ENCODE assay signal across 29 cellular contexts in the genomic region with DNA sequence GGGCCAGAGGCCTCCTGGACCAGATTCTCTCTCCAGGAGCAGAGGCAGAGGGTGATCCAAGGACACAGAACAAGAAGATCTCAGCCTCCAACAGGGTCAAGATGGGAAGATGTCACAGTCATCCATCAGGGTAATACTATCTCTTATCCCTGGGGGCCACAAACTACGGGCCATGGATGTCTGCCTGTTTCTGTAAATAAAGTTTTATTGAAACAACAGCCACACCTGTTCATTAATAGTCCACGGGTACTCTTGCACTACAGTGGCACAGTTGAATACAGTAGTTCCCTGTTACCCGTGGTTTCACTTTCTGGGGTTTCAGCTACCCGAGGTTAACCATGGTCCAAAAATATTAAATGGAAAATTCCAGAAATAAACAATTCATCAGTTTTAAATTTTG.
A peak's percentile ranks its signal among the peaks of the same experiment; 100 is the strongest.
DNase-seq lines count a peak whose midpoint lies in the region; ATAC-seq and TF ChIP-seq lines count a peak whose summit lies in the region.
"Had no signal": no experiment of that assay in that cellular context is flagged by ENCODE, and none has a peak within 500 bp of the region (broad histone marks: within the 10 kb centered on the region; RNA-seq: fewer than 3 reads in every experiment).

No MANE protein-coding gene starts in this region.

- peaks cover 99% of the 10 kb centered on the region for H3K4me1 Mint-ChIP-seq in activated T-cell treated with anti-CD3 and anti-CD28 coated beads, Interleukin-2, amount 50 U/mL, for 4 hours (ENCODE audit: low read depth)
- H3K4me1 Mint-ChIP-seq in T-helper 17 cell, result peaks cover 92% of the 10 kb centered on the region
- peaks cover 100% of the 10 kb centered on the region for H3K4me1 Mint-ChIP-seq in activated naive CD8-positive, alpha-beta T cell treated with anti-CD3 and anti-CD28 coated beads for 36 hours
- peaks cover 89 to 99% of the 10 kb centered on the region in 2 donors for H3K4me1 Mint-ChIP-seq in natural killer cell

- H3K4me3 ChIP-seq in A673 (ENCODE audit: low read depth, low read length, poor library complexity, severe bottlenecking), result no peak overlapping the region
- no peak overlapping the region for H3K4me3 ChIP-seq in WERI-Rb-1 (ENCODE audit: low read depth, low read length)
- H3K4me3 ChIP-seq: HAP-1, lung, pancreas, Peyer's patch had no signal

- POLR2A ChIA-PET in A673 (lab: Charles Lee; ENCODE audit: low non-redundant PET), result no interaction called here

- H3K27ac Mint-ChIP-seq in T-helper 17 cell (peak overlapping the region; percentile 100), natural killer cell (peak overlapping the region; percentile 81 to 84)
- peak overlapping the region; percentile 96 for H3K27ac Mint-ChIP-seq in activated naive CD8-positive, alpha-beta T cell treated with anti-CD3 and anti-CD28 coated beads for 36 hours
- H3K27ac Mint-ChIP-seq: dendritic cell treated with granulocyte-macrophage colony-stimulating factor and Interleukin-4, amounts not matched to agents 40 ng/mL and 50 ng/mL, for 4 days had no signal

- DNase-seq in activated T-cell treated with anti-CD3 and anti-CD28 coated beads, Interleukin-2, amount 50 U/mL, for 4 hours, result no peak
- no peak for DNase-seq in activated T-cell treated with anti-CD3 and anti-CD28 coated beads, Interleukin-2, amount 50 U/mL, for 48 hours
- no peak for DNase-seq in T-helper 17 cell
- DNase-seq in activated naive CD8-positive, alpha-beta T cell treated with anti-CD3 and anti-CD28 coated beads for 36 hours, result no peak
- DNase-seq in natural killer cell, result no peak
- DNase-seq in A673 (ENCODE audit: low spot score), result no peak
- no peak for DNase-seq in WERI-Rb-1
- DNase-seq: activated CD4-positive, CD25-positive, alpha-beta regulatory T cell treated with anti-CD3 and anti-CD28 coated beads, Interleukin-2, amount 50 U/mL, for 72 hours; activated CD8-positive, alpha-beta memory T cell treated with anti-CD3 and anti-CD28 coated beads, Interleukin-2, amount 50 U/mL, for 4 hours; central memory CD4-positive, alpha-beta T cell; DMS79; GDM1; KBM-7; NCI-H1417 treated with DMSO at 0.1 percent for 48 hours; NCI-H2081 treated with DMSO at 0.1 percent for 48 hours; NCI-H345; pancreas; Peyer's patch; retina; SIG-M5; small intestine; stimulated activated CD4-positive, alpha-beta T cell treated with anti-CD3 and anti-CD28 coated beads, Interleukin-1b, Interleukin-23, amount 100 ng/mL, for 48 hours; stimulated activated CD8-positive, alpha-beta memory T cell treated with anti-CD3 and anti-CD28 coated beads, Interleukin-4, amount 100 ng/mL, for 48 hours; SW 1271; trophoblast cell had no signal

- H3K4me3 Mint-ChIP-seq in activated T-cell treated with anti-CD3 and anti-CD28 coated beads, Interleukin-2, amount 50 U/mL, for 4 hours, result peak overlapping the region; percentile 65
- peak overlapping the region; percentile 84 for H3K4me3 Mint-ChIP-seq in T-helper 17 cell
- peak overlapping the region; percentile 63 for H3K4me3 Mint-ChIP-seq in activated naive CD8-positive, alpha-beta T cell treated with anti-CD3 and anti-CD28 coated beads for 36 hours
- no peak overlapping the region for H3K4me3 Mint-ChIP-seq in natural killer cell
- H3K4me3 Mint-ChIP-seq: dendritic cell treated with granulocyte-macrophage colony-stimulating factor and Interleukin-4, amounts not matched to agents 40 ng/mL and 50 ng/mL, for 4 days had no signal

- peaks cover 34% of the 10 kb centered on the region for H3K4me1 ChIP-seq in A673 (ENCODE audit: insufficient read depth, low read length, poor library complexity, severe bottlenecking)
- H3K4me1 ChIP-seq: HAP-1, pancreas had no signal

- H3K27ac ChIP-seq in A673 (ENCODE audit: low read depth, low read length, poor library complexity, severe bottlenecking) (no peak overlapping the region), WERI-Rb-1 (no peak overlapping the region)
- H3K27ac ChIP-seq: pancreas, Peyer's patch had no signal

- no TSS peak for BruUV-seq in A673 (replicated peaks; lab: Mats Ljungman, UMichigan)

- H3K9me3 ChIP-seq in T-helper 17 cell (ENCODE audit: control insufficient read depth, low read length, poor library complexity, severe bottlenecking) (no peaks in the 10 kb centered on the region), A673 (ENCODE audit: low read depth, low read length, poor library complexity, severe bottlenecking) (no peaks in the 10 kb centered on the region), WERI-Rb-1 (ENCODE audit: severe bottlenecking) (no peaks in the 10 kb centered on the region)
- H3K9me3 ChIP-seq: HAP-1, pancreas, Peyer's patch had no signal

- no peaks in the 10 kb centered on the region for H3K27me3 Mint-ChIP-seq in activated T-cell treated with anti-CD3 and anti-CD28 coated beads, Interleukin-2, amount 50 U/mL, for 4 hours (ENCODE audit: low read depth)
- H3K27me3 Mint-ChIP-seq in T-helper 17 cell (no peaks in the 10 kb centered on the region), natural killer cell (ENCODE audit: low read depth in 2 of 2) (no peaks in the 10 kb centered on the region)
- H3K27me3 Mint-ChIP-seq in activated naive CD8-positive, alpha-beta T cell treated with anti-CD3 and anti-CD28 coated beads for 36 hours, result no peaks in the 10 kb centered on the region
- H3K27me3 Mint-ChIP-seq: dendritic cell treated with granulocyte-macrophage colony-stimulating factor and Interleukin-4, amounts not matched to agents 40 ng/mL and 50 ng/mL, for 4 days had no signal

- TF ChIP-seq CTCF in natural killer cell (IDR thresholded peaks at IDR 0.05), result no peak
- TF ChIP-seq CTCF in A673 (conservative IDR thresholded peaks at IDR 0.05; ENCODE audit: low read depth, low read length), result no peak
- TF ChIP-seq CTCF in WERI-Rb-1 (IDR thresholded peaks at IDR 0.05; ENCODE audit: low read depth, low read length), result no peak

- H3K9me3 Mint-ChIP-seq in activated T-cell treated with anti-CD3 and anti-CD28 coated beads, Interleukin-2, amount 50 U/mL, for 4 hours, result no peaks in the 10 kb centered on the region
- H3K9me3 Mint-ChIP-seq in activated naive CD8-positive, alpha-beta T cell treated with anti-CD3 and anti-CD28 coated beads for 36 hours, result no peaks in the 10 kb centered on the region
- H3K9me3 Mint-ChIP-seq in natural killer cell, result no peaks in the 10 kb centered on the region
- H3K9me3 Mint-ChIP-seq: dendritic cell treated with granulocyte-macrophage colony-stimulating factor and Interleukin-4, amounts not matched to agents 40 ng/mL and 50 ng/mL, for 4 days had no signal

- intact Hi-C loops in natural killer cell (cut with micrococcal nuclease) (no loop called here), A673 (cut with micrococcal nuclease; ENCODE audit: unreplicated experiment) (no loop called here)

- no peak for ATAC-seq in activated T-cell treated with anti-CD3 and anti-CD28 coated beads, Interleukin-2, amount 50 U/mL, for 4 hours
- ATAC-seq in T-helper 17 cell (peak; percentile 28), natural killer cell (no peak), GM18498 (IDR thresholded peaks at IDR 0.05; ENCODE audit: unreplicated experiment) (no peak)
- ATAC-seq: pancreas had no signal

- no peaks in the 10 kb centered on the region for H3K27me3 ChIP-seq in A673 (replicated peaks; ENCODE audit: insufficient read depth, low read depth, low read length, poor library complexity)
- H3K27me3 ChIP-seq in WERI-Rb-1 (ENCODE audit: insufficient read depth, low read depth, severe bottlenecking), result peaks cover 59% of the 10 kb centered on the region
- H3K27me3 ChIP-seq: pancreas, Peyer's patch had no signal

- H3K36me3 ChIP-seq in A673 (ENCODE audit: insufficient read depth, low read length, poor library complexity, severe bottlenecking) (peaks cover 41% of the 10 kb centered on the region), WERI-Rb-1 (no peaks in the 10 kb centered on the region)
- H3K36me3 ChIP-seq: HAP-1, pancreas, Peyer's patch had no signal

- H3K36me3 Mint-ChIP-seq in activated T-cell treated with anti-CD3 and anti-CD28 coated beads, Interleukin-2, amount 50 U/mL, for 4 hours (ENCODE audit: insufficient read depth), result peaks cover 23% of the 10 kb centered on the region
- H3K36me3 Mint-ChIP-seq in T-helper 17 cell (ENCODE audit: low read depth) (no peaks in the 10 kb centered on the region), natural killer cell (no peaks in the 10 kb centered on the region)
- peaks cover 44% of the 10 kb centered on the region for H3K36me3 Mint-ChIP-seq in activated naive CD8-positive, alpha-beta T cell treated with anti-CD3 and anti-CD28 coated beads for 36 hours

- CTCF ChIA-PET in A673 (lab: Charles Lee), result no interaction called here
